16 cellular contexts compared by ENCODE assay signal in the genomic region with DNA sequence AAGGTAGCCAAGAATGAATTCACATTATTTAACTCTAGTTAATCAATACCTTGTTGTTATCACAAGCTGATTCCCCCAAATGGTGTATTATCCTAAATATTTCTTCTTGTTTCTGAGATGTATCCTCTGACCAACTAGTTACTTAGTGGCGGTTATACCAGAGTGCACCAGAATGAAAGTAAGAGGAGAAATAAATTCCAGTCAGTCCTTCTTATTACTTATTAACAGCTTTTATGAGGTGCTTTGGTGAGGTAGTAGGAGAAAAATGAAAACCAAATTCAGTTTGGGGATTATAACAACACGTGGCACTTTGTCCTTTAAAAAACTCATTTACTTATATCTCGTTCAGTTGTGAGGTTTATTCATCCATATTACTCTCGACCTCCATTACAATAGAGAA.
"Had no signal": no experiment of that assay in that cellular context is flagged by ENCODE, and none has a peak within 500 bp of the region (broad histone marks: within the 10 kb centered on the region; RNA-seq: fewer than 3 reads in every experiment).

No MANE protein-coding gene starts in this region.

- H3K9me3 ChIP-seq: neutrophil, right atrium auricular region, tibial artery had no signal

- H3K27ac ChIP-seq: cardiac muscle cell, neutrophil, right atrium auricular region, tibial artery had no signal

- H3K36me3 ChIP-seq: neutrophil, right atrium auricular region, tibial artery had no signal

- ATAC-seq: effector memory CD8-positive, alpha-beta T cell; naive thymus-derived CD8-positive, alpha-beta T cell; stimulated activated naive CD8-positive, alpha-beta T cell treated with anti-CD3 and anti-CD28 coated beads, Interleukin-15, Interleukin-2, amounts not matched to agents 100 U/mL and 50 U/mL, for 24 hours had no signal

- H3K4me3 ChIP-seq: cardiac muscle cell, right atrium auricular region, tibial artery had no signal

- H3K4me1 ChIP-seq: right atrium auricular region, tibial artery had no signal

- FAIRE-seq: TTC549, urothelium cell line had no signal

- DNase-seq: activated B cell treated with CpG ODN at 0.5 μM for 24 hours; activated CD4-positive, alpha-beta memory T cell treated with anti-CD3 and anti-CD28 coated beads for 36 hours; activated CD4-positive, alpha-beta T cell treated with anti-CD3 and anti-CD28 coated beads for 4 hours; activated T-cell treated with anti-CD3 and anti-CD28 coated beads for 4 hours; effector memory CD8-positive, alpha-beta T cell; glutamatergic neuron; mesendoderm; naive thymus-derived CD8-positive, alpha-beta T cell; stimulated activated naive CD8-positive, alpha-beta T cell treated with anti-CD3 and anti-CD28 coated beads, Interleukin-15, Interleukin-2, amounts not matched to agents 100 U/mL and 50 U/mL, for 24 hours; substantia nigra; tibial artery had no signal

- H3K27me3 ChIP-seq: cardiac muscle cell, neutrophil, right atrium auricular region, tibial artery had no signal
